21 cellular contexts compared by ENCODE assay signal in genomic region chr1:78274814-78275213, GRCh38.
DNase-seq lines count a peak whose midpoint lies in the region; ATAC-seq and TF ChIP-seq lines count a peak whose summit lies in the region.
"Had no signal": no experiment of that assay in that cellular context is flagged by ENCODE, and none has a peak within 500 bp of the region (broad histone marks: within the 10 kb centered on the region; RNA-seq: fewer than 3 reads in every experiment).

No MANE protein-coding gene starts in this region.

- no peaks in the 10 kb centered on the region; the same call in 1 of the 2 replicates for H3K27me3 Mint-ChIP-seq in HFFc6 (ENCODE audit: insufficient read depth)
- peaks cover 9% of the 10 kb centered on the region for H3K27me3 Mint-ChIP-seq in activated naive CD4-positive, alpha-beta T cell treated with anti-CD3 and anti-CD28 coated beads for 36 hours (ENCODE audit: low read depth)

- H3K4me3 Mint-ChIP-seq in HFFc6, result peak overlapping the region; percentile 26
- H3K4me3 Mint-ChIP-seq in activated naive CD4-positive, alpha-beta T cell treated with anti-CD3 and anti-CD28 coated beads for 36 hours, result no peak overlapping the region
- H3K4me3 Mint-ChIP-seq: CD4-positive, alpha-beta T cell; neural progenitor cell; stimulated activated effector memory CD8-positive, alpha-beta T cell treated with anti-CD3 and anti-CD28 coated beads, Interleukin-12 subunit alpha, Interleukin-12 subunit beta, amount 100 ng/mL, for 72 hours had no signal

- in situ Hi-C loops in astrocyte of the cerebellum (cut with HindIII; ENCODE audit: low sequenced_read_pairs), result no loop called here

- peaks cover 5% of the 10 kb centered on the region for H3K36me3 Mint-ChIP-seq in HFFc6 (ENCODE audit: low read depth)
- H3K36me3 Mint-ChIP-seq in activated naive CD4-positive, alpha-beta T cell treated with anti-CD3 and anti-CD28 coated beads for 36 hours (ENCODE audit: low read depth), result no peaks in the 10 kb centered on the region
- H3K36me3 Mint-ChIP-seq: neural progenitor cell; stimulated activated effector memory CD8-positive, alpha-beta T cell treated with anti-CD3 and anti-CD28 coated beads, Interleukin-12 subunit alpha, Interleukin-12 subunit beta, amount 100 ng/mL, for 72 hours had no signal

- CTCF ChIA-PET in AG04449 (lab: Yijun Ruan, JAX), result interaction anchor here (1.5 to 1.7 kb wide), 2 partner anchors 17 to 129 kb away, joined by 4 to 8 read pairs; no protein-coding TSS in a partner anchor
- CTCF ChIA-PET in activated naive CD4-positive, alpha-beta T cell treated with anti-CD3 and anti-CD28 coated beads for 36 hours (lab: Charles Lee), result no interaction called here

- peaks cover 82% of the 10 kb centered on the region for H3K4me1 Mint-ChIP-seq in HFFc6 (ENCODE audit: low read depth)
- no peaks in the 10 kb centered on the region for H3K4me1 Mint-ChIP-seq in activated naive CD4-positive, alpha-beta T cell treated with anti-CD3 and anti-CD28 coated beads for 36 hours (ENCODE audit: low read depth)
- H3K4me1 Mint-ChIP-seq: neural progenitor cell; stimulated activated effector memory CD8-positive, alpha-beta T cell treated with anti-CD3 and anti-CD28 coated beads, Interleukin-12 subunit alpha, Interleukin-12 subunit beta, amount 100 ng/mL, for 72 hours had no signal

- POLR2A ChIA-PET in AG04449 (lab: Yijun Ruan, JAX), result interaction anchor here (1.4 kb wide), 1 partner anchor 103 kb away, joined by 3 read pairs; no protein-coding TSS in a partner anchor

- intact Hi-C loops in activated naive CD4-positive, alpha-beta T cell treated with anti-CD3 and anti-CD28 coated beads for 36 hours (cut with micrococcal nuclease), result loop anchor here (5.0 kb wide), 1 partner anchor 332 kb away; no protein-coding TSS in a partner anchor

- peak overlapping the region; percentile 80 for H3K27ac Mint-ChIP-seq in HFFc6
- no peak overlapping the region for H3K27ac Mint-ChIP-seq in activated naive CD4-positive, alpha-beta T cell treated with anti-CD3 and anti-CD28 coated beads for 36 hours
- H3K27ac Mint-ChIP-seq: CD4-positive, alpha-beta T cell; neural progenitor cell; stimulated activated effector memory CD8-positive, alpha-beta T cell treated with anti-CD3 and anti-CD28 coated beads, Interleukin-12 subunit alpha, Interleukin-12 subunit beta, amount 100 ng/mL, for 72 hours had no signal

- no peak for ATAC-seq in HG02763 (IDR thresholded peaks at IDR 0.05; ENCODE audit: unreplicated experiment)
- ATAC-seq: left lobe of liver; stimulated activated effector memory CD8-positive, alpha-beta T cell treated with anti-CD3 and anti-CD28 coated beads, Interleukin-12 subunit alpha, Interleukin-12 subunit beta, amount 100 ng/mL, for 72 hours had no signal

- DNase-seq in AG04449 (ENCODE audit: low read depth, low spot score), result peak; percentile 80
- peak; percentile 79 for DNase-seq in HFFc6
- DNase-seq in astrocyte of the cerebellum (ENCODE audit: low read depth), result peak; percentile 86
- DNase-seq in fibroblast of villous mesenchyme (ENCODE audit: low read depth), result peak; percentile 21
- DNase-seq in activated naive CD4-positive, alpha-beta T cell treated with anti-CD3 and anti-CD28 coated beads for 36 hours, result no peak
- DNase-seq in DMS53 (lab: John Stamatoyannopoulos, UW), result no peak
- DNase-seq in HuH-7 (ENCODE audit: low spot score), result no peak
- DNase-seq: activated CD4-positive, alpha-beta T cell treated with anti-CD3 and anti-CD28 coated beads, Interleukin-2, amount 50 U/mL, for 4 hours; activated naive CD4-positive, alpha-beta T cell treated with Interleukin-2 at 50 U/mL for 16 hours; CD4-positive, alpha-beta T cell; DMS79 treated with DMSO at 0.1 percent for 48 hours; effector CD4-positive, alpha-beta T cell; foreskin melanocyte; NCI-H2081; NCI-H510A; SW 1271; tibial artery had no signal

- no peaks in the 10 kb centered on the region for H3K9me3 Mint-ChIP-seq in HFFc6
- no peaks in the 10 kb centered on the region for H3K9me3 Mint-ChIP-seq in activated naive CD4-positive, alpha-beta T cell treated with anti-CD3 and anti-CD28 coated beads for 36 hours
- H3K9me3 Mint-ChIP-seq: CD4-positive, alpha-beta T cell had no signal

- H3K4me3 ChIP-seq in AG04449 (ENCODE audit: low read depth, low read length) (no peak overlapping the region), astrocyte of the cerebellum (ENCODE audit: low read depth, low read length) (no peak overlapping the region), fibroblast of villous mesenchyme (ENCODE audit: low read depth, low read length) (no peak overlapping the region)
- H3K4me3 ChIP-seq: neural progenitor cell, tibial artery had no signal

- TF ChIP-seq CTCF in AG04449 (IDR thresholded peaks at IDR 0.05; ENCODE audit: insufficient read depth, low read length, missing control alignments) (no peak), HFFc6 (IDR thresholded peaks at IDR 0.05) (no peak), astrocyte of the cerebellum (IDR thresholded peaks at IDR 0.05; ENCODE audit: low read depth, low read length, missing control alignments) (no peak), fibroblast of villous mesenchyme (IDR thresholded peaks at IDR 0.05; ENCODE audit: insufficient read depth, low read depth, low read length) (no peak)

Comparison
In these comparisons a context has a peak if more than half of its experiments do, and no peak if none do; other contexts are left out.
1. DNase-seq: peak in AG04449 (single experiment), HFFc6 (single experiment), astrocyte of the cerebellum (single experiment) and fibroblast of villous mesenchyme (single experiment); none in activated naive CD4-positive, alpha-beta T cell treated with anti-CD3 and anti-CD28 coated beads for 36 hours (single experiment), DMS53 (single experiment) and HuH-7 (single experiment).